18 cellular contexts compared by ENCODE assay signal in the genomic region with DNA sequence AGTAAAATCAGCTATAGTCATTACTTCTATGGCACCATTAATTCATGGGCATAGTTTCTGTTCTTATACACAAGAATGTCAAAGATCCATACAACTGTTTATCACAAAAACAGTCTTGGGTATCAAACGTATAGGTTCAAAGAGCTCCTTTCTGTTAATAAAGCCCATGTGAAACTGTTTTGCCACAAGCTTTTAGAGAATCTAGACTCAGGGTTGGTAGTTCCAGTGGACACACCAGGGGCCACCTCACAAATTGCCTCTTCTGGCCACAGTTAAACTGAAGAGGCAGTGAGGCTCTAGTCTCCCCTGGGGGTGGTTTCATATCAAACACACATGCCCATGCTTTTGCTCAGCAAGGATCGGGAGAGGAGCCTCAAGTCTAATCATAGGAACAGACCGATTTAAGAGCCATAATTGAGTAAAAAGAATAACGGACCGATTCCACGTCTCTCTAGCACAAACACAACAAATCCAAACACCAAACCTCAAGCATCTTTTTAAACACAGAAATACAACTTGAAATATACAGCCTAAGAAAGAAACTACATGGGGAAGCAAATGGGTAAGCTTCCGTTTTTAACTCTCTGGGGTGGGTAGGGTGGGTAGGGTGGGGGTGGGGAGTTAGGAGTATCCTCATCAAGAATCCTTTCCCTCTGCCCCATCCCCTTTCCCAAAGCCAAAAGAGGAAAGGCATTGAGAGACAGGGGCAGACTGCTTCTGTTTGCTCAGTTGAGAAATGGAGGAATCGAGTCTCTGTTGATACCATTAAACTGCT.
A peak's percentile ranks its signal among the peaks of the same experiment; 100 is the strongest.
DNase-seq lines count a peak whose midpoint lies in the region; ATAC-seq, FAIRE-seq and TF ChIP-seq lines count a peak whose summit lies in the region.
"Had no signal": no experiment of that assay in that cellular context is flagged by ENCODE, and none has a peak within 500 bp of the region (broad histone marks: within the 10 kb centered on the region; RNA-seq: fewer than 3 reads in every experiment).

No MANE protein-coding gene starts in this region.

- H3K27ac Mint-ChIP-seq in nephron: peak overlapping the region in 2 of 3 experiments; percentile 4 to 7
- H3K27ac Mint-ChIP-seq: HFFc6 had no signal

- no peak overlapping the region for H3K23ac ChIP-seq in H1 (ENCODE audit: insufficient read length)

- CTCF ChIA-PET in H1 (lab: Charles Lee; ENCODE audit: partially characterized antibody): interaction anchor here (0.6 to 1.8 kb wide), 10 partner anchors 25 to 636 kb away, joined by 3 to 7 read pairs (median 4); no protein-coding TSS in a partner anchor

- H3K9me3 ChIP-seq in BLaER1 treated with 17β-estradiol and CSF1 and Interleukin-3, amounts not matched to agents 10 nM and 100 nM (replicated peaks in 1 of 11): peaks cover 0 to 25% (median 0%) of the 10 kb centered on the region in 11 experiments; a peak in 7 of 22 replicates
- H3K9me3 ChIP-seq in H1 (ENCODE audit: insufficient read depth in 2 of 2, low read depth in 1 of 2, low read length in 1 of 2): no peaks in the 10 kb centered on the region
- H3K9me3 ChIP-seq in upper lobe of left lung: no peaks in the 10 kb centered on the region

- peak overlapping the region; percentile 31 to 72 (median 48) for H3K4me3 Mint-ChIP-seq in nephron
- H3K4me3 Mint-ChIP-seq: HFFc6 had no signal

- peak overlapping the region in 7 of 11 experiments; percentile 23 to 41 (median 33); a peak in 7 of 22 replicates for H3K4me2 ChIP-seq in BLaER1 treated with 17β-estradiol and CSF1 and Interleukin-3, amounts not matched to agents 10 nM and 100 nM
- H3K4me2 ChIP-seq in H1 (ENCODE audit: insufficient read depth in 1 of 2, low read depth in 2 of 2, low read length in 2 of 2): peak overlapping the region; percentile 80 to 85

- peaks cover 15% of the 10 kb centered on the region for H3K23me2 ChIP-seq in H1 (ENCODE audit: low read depth, low read length)

- H2BK120ac ChIP-seq in H1 (replicated peaks; ENCODE audit: low read depth, low read length): peak overlapping the region; percentile 74

- TF ChIP-seq EP300 in H1 (IDR thresholded peaks at IDR 0.05; ENCODE audit: borderline replicate concordance in 1 of 2, low read depth in 2 of 2, low read length in 2 of 2) (no peak), upper lobe of left lung (IDR thresholded peaks at IDR 0.05) (no peak)

- ATAC-seq in upper lobe of left lung (ENCODE audit: low FRiP score in 2 of 2): no peak
- ATAC-seq: left cardiac atrium; stimulated activated naive CD8-positive, alpha-beta T cell treated with anti-CD3 and anti-CD28 coated beads, Interleukin-15, Interleukin-2, amounts not matched to agents 100 U/mL and 50 U/mL, for 24 hours had no signal

- no peaks in the 10 kb centered on the region for H4K20me1 ChIP-seq in BLaER1 treated with 17β-estradiol and CSF1 and Interleukin-3, amounts not matched to agents 10 nM and 100 nM
- no peaks in the 10 kb centered on the region for H4K20me1 ChIP-seq in H1 (replicated peaks in 1 of 2; ENCODE audit: control insufficient read depth in 1 of 2, insufficient read depth in 2 of 2, low read length in 2 of 2)

- peaks cover 49% of the 10 kb centered on the region for H3K27me3 Mint-ChIP-seq in nephron (ENCODE audit: low read depth)

- TF ChIP-seq POLR2A in H1 (IDR thresholded peaks at IDR 0.05; ENCODE audit: control extremely low read depth in 1 of 2, low read depth in 2 of 2, low read length in 2 of 2): no peak
- TF ChIP-seq POLR2A in upper lobe of left lung (IDR thresholded peaks at IDR 0.05): no peak

- H4K5ac ChIP-seq in H1 (ENCODE audit: insufficient read length, low read depth, low read length): peak overlapping the region; percentile 51

- no peak overlapping the region for H3K4ac ChIP-seq in H1 (replicated peaks; ENCODE audit: insufficient read length, low read depth, low read length)

- H3K14ac ChIP-seq in H1 (ENCODE audit: insufficient read length): no peak overlapping the region

- whole genome bisulfite sequencing in H1 (ENCODE audit: extremely low coverage in 1 of 2, insufficient coverage in 1 of 2, insufficient read length in 1 of 2, insufficient replicate concordance in 2 of 2, low coverage in 1 of 2, low lambda C conversion rate in 2 of 2, missing lambda C conversion rate in 1 of 2), 2 experiments: 10% methylated on average over 8 of the region's 8 CpGs; no CpG with 5 or more reads in 1 of the 2 experiments
- WGBS in upper lobe of left lung, 2 donors: 81 to 88% methylated on average over 8 of the region's 8 CpGs

- peak overlapping the region; percentile 19; the same call in 1 of the 2 replicates for H3K18ac ChIP-seq in H1 (ENCODE audit: extremely low read depth, low read length)

- H2AK5ac ChIP-seq in H1 (ENCODE audit: low read depth, low read length): no peak overlapping the region

- peaks cover 22% of the 10 kb centered on the region for H3K4me1 Mint-ChIP-seq in nephron

- H2BK20ac ChIP-seq in H1 (ENCODE audit: low read length): no peak overlapping the region

- H2AFZ ChIP-seq in H1 (ENCODE audit: low read length): no peak overlapping the region

- H3K9ac ChIP-seq in BLaER1 treated with 17β-estradiol and CSF1 and Interleukin-3, amounts not matched to agents 10 nM and 100 nM: no peak overlapping the region
- H3K9ac ChIP-seq in H1 (replicated peaks in 1 of 4; ENCODE audit: extremely low read depth in 1 of 4, low read depth in 3 of 4, low read length in 3 of 4): peak overlapping the region in 3 of 4 experiments; percentile 14 to 60 (median 17); a peak in 4 of 7 replicates

- no peak for TF ChIP-seq RAD21 in H1 (IDR thresholded peaks at IDR 0.05 in 1 of 2, conservative IDR thresholded peaks at IDR 0.05 in 1 of 2; ENCODE audit: low read depth in 2 of 2, low read length in 2 of 2)

- H2BK15ac ChIP-seq in H1 (ENCODE audit: low read length): no peak overlapping the region

- H2BK5ac ChIP-seq in H1 (ENCODE audit: low read depth, low read length): no peak overlapping the region

- H4K8ac ChIP-seq in H1 (ENCODE audit: extremely low read depth, insufficient read depth, low read length): no peak overlapping the region

- H3K56ac ChIP-seq in H1 (replicated peaks; ENCODE audit: insufficient read length, low read depth, low read length): no peak overlapping the region

- DNase-seq in NCI-H2227 (lab: John Stamatoyannopoulos, UW; ENCODE audit: unreplicated experiment): peak; percentile 3
- no peak for DNase-seq in H1 (ENCODE audit: low read depth in 1 of 2, low spot score in 2 of 2)
- DNase-seq in AG08395 (ENCODE audit: low spot score): no peak
- DNase-seq in Kasumi-1 (lab: John Stamatoyannopoulos, UW): no peak
- no peak for DNase-seq in UCSD-AML1 (lab: John Stamatoyannopoulos, UW; ENCODE audit: unreplicated experiment)
- DNase-seq in upper lobe of left lung: no peak
- DNase-seq: activated CD4-positive, CD25-positive, alpha-beta regulatory T cell treated with anti-CD3 and anti-CD28 coated beads, Interleukin-2, amount 50 U/mL, for 72 hours; erythroblast; GDM1; HFFc6; left cardiac atrium; stimulated activated naive CD8-positive, alpha-beta T cell treated with anti-CD3 and anti-CD28 coated beads, Interleukin-15, Interleukin-2, amounts not matched to agents 100 U/mL and 50 U/mL, for 24 hours; T-helper 1 cell had no signal

- no peak overlapping the region for H3K4me3 ChIP-seq in BLaER1 treated with 17β-estradiol and CSF1 and Interleukin-3, amounts not matched to agents 10 nM and 100 nM
- H3K4me3 ChIP-seq in H1 (ENCODE audit: extremely low read depth in 1 of 4, insufficient read depth in 2 of 4, low read depth in 3 of 4, low read length in 4 of 4) (peak overlapping the region; percentile 67 to 87 (median 69); a peak in 6 of 8 replicates), upper lobe of left lung (no peak overlapping the region)

- peaks cover 7% of the 10 kb centered on the region for H3K79me1 ChIP-seq in H1 (ENCODE audit: low read depth, low read length)

- no peaks in the 10 kb centered on the region for H3K9me3 Mint-ChIP-seq in nephron
- H3K9me3 Mint-ChIP-seq: HFFc6 had no signal

- H3K36me3 Mint-ChIP-seq in nephron (ENCODE audit: low read depth): no peaks in the 10 kb centered on the region

- peaks cover 6 to 62% of the 10 kb centered on the region in 2 experiments for H3K79me2 ChIP-seq in H1 (ENCODE audit: control insufficient read depth in 1 of 2, insufficient read depth in 2 of 2, low read length in 2 of 2)

- no peaks in the 10 kb centered on the region for H3K27me3 ChIP-seq in BLaER1 treated with 17β-estradiol and CSF1 and Interleukin-3, amounts not matched to agents 10 nM and 100 nM
- no peaks in the 10 kb centered on the region for H3K27me3 ChIP-seq in H1 (replicated peaks in 1 of 4; ENCODE audit: control insufficient read depth in 3 of 4, extremely low read depth in 1 of 4, insufficient read depth in 3 of 4, low read length in 3 of 4)
- H3K27me3 ChIP-seq in upper lobe of left lung: no peaks in the 10 kb centered on the region

- peak overlapping the region; percentile 70; the same call in 1 of the 2 replicates for H2BK12ac ChIP-seq in H1 (ENCODE audit: low read depth, low read length)

- POLR2A ChIA-PET in H1 (lab: Charles Lee; ENCODE audit: partially characterized antibody): interaction anchor here (0.7 to 3.4 kb wide), 11 partner anchors 11 to 87 kb away, joined by 3 to 31 read pairs (median 4); no protein-coding TSS in a partner anchor

- H3K27ac ChIP-seq in BLaER1 treated with 17β-estradiol and CSF1 and Interleukin-3, amounts not matched to agents 10 nM and 100 nM: no peak overlapping the region
- H3K27ac ChIP-seq in H1 (ENCODE audit: low read depth, low read length) (no peak overlapping the region), upper lobe of left lung (no peak overlapping the region)
- H3K27ac ChIP-seq: coronary artery had no signal

- TF ChIP-seq CTCF in H1 (IDR thresholded peaks at IDR 0.05; ENCODE audit: control extremely low read depth in 1 of 3, insufficient read depth in 1 of 3, low read depth in 1 of 3, low read length in 3 of 3): no peak
- no peak for TF ChIP-seq CTCF in nephron (IDR thresholded peaks at IDR 0.05; ENCODE audit: unreplicated experiment in 3 of 3)
- TF ChIP-seq CTCF in upper lobe of left lung (IDR thresholded peaks at IDR 0.05): no peak

- FAIRE-seq in H1 (lab: Jason Lieb, UNC): peak; percentile 13
- FAIRE-seq: GM12892, urothelium cell line had no signal

- peaks cover 0 to 16% (median 4%) of the 10 kb centered on the region in 10 experiments; a peak in 9 of 20 replicates for H3K4me1 ChIP-seq in BLaER1 treated with 17β-estradiol and CSF1 and Interleukin-3, amounts not matched to agents 10 nM and 100 nM
- H3K4me1 ChIP-seq in H1 (replicated peaks in 1 of 4; ENCODE audit: control insufficient read depth in 3 of 4, insufficient read depth in 4 of 4, low read length in 3 of 4): peaks cover 4 to 28% (median 20%) of the 10 kb centered on the region in 4 experiments; a peak in 6 of 7 replicates
- H3K4me1 ChIP-seq in upper lobe of left lung: peaks cover 13 to 18% (median 15%) of the 10 kb centered on the region in 4 donors

- no peak overlapping the region for H4K91ac ChIP-seq in H1 (replicated peaks; ENCODE audit: insufficient read length, low read length)

- no peaks in the 10 kb centered on the region; a peak in 1 of 22 replicates for H3K36me3 ChIP-seq in BLaER1 treated with 17β-estradiol and CSF1 and Interleukin-3, amounts not matched to agents 10 nM and 100 nM
- H3K36me3 ChIP-seq in H1 (ENCODE audit: control insufficient read depth in 2 of 4, insufficient read depth in 4 of 4, low read length in 3 of 4): no peaks in the 10 kb centered on the region
- H3K36me3 ChIP-seq in upper lobe of left lung: no peaks in the 10 kb centered on the region

TF ChIP-seq in H1, 55 proteins besides CTCF, POLR2A, EP300 and RAD21 (continues in another document):
- TF ChIP-seq TEAD4 (IDR thresholded peaks at IDR 0.05; ENCODE audit: low read depth, low read length): no peak
- TF ChIP-seq CHD2 (IDR thresholded peaks at IDR 0.05; ENCODE audit: low read length): no peak

Comparison
In these comparisons a context has a peak if more than half of its experiments do, and no peak if none do; other contexts are left out.
1. H3K4me3 ChIP-seq: peak in H1 (4 of 4); none in BLaER1 treated with 17β-estradiol and CSF1 and Interleukin-3, amounts not matched to agents 10 nM and 100 nM (0 of 10) and upper lobe of left lung (0 of 4).
2. H3K9ac ChIP-seq: peak in H1 (3 of 4); none in BLaER1 treated with 17β-estradiol and CSF1 and Interleukin-3, amounts not matched to agents 10 nM and 100 nM (0 of 11).